Comparison of ENCODE assay signal across 10 cellular contexts in genomic region chr15:92616621-92617179, GRCh38. TPM values are rescaled to one million over a fixed set of nuclear protein-coding genes. Genes with fewer than 3 reads are reported as not detected.
DNase-seq lines count a peak whose midpoint lies in the region; TF ChIP-seq lines count a peak whose summit lies in the region.
"Had no signal": no experiment of that assay in that cellular context is flagged by ENCODE, and none has a peak within 500 bp of the region (broad histone marks: within the 10 kb centered on the region; RNA-seq: fewer than 3 reads in every experiment).

No MANE protein-coding gene starts in this region.

- intact Hi-C loops in posterior vena cava (cut with DNase I): no loop called here

- H3K27ac ChIP-seq in C4-2B (peak overlapping the region; percentile 85), Peyer's patch (peak overlapping the region in 3 of 4 donors; percentile 10 to 54 (median 49))

- peaks cover 0 to 10% (median 0%) of the 10 kb centered on the region in 4 donors for H3K4me1 ChIP-seq in Peyer's patch

- peak in 1 of 3 donors; percentile 41 for DNase-seq in Peyer's patch
- DNase-seq in islet precursor cell: peak; percentile 43
- peak; percentile 75 for DNase-seq in posterior vena cava (ENCODE audit: low spot score)
- no peak for DNase-seq in epidermal melanocyte (ENCODE audit: insufficient read length, low spot score)
- DNase-seq in SIG-M5 treated with dmso at 0.1 percent for 504 hours (lab: John Stamatoyannopoulos, UW; ENCODE audit: unreplicated experiment): no peak
- no peak for DNase-seq in NCI-H524 treated with DMSO at 0.1 percent for 48 hours (lab: John Stamatoyannopoulos, UW)
- DNase-seq in retina: no peak
- DNase-seq: anterior cingulate cortex, NCI-H446 treated with DMSO at 0.1 percent for 48 hours had no signal

- H3K27me3 ChIP-seq in Peyer's patch: no peaks in the 10 kb centered on the region

- no peak for TF ChIP-seq CTCF in C4-2B (conservative IDR thresholded peaks at IDR 0.05)
- no peak for TF ChIP-seq CTCF in Peyer's patch (IDR thresholded peaks at IDR 0.05)

- no peak overlapping the region for H3K4me3 ChIP-seq in Peyer's patch

- no peaks in the 10 kb centered on the region for H3K36me3 ChIP-seq in Peyer's patch

- no peaks in the 10 kb centered on the region for H3K9me3 ChIP-seq in Peyer's patch

- TF ChIP-seq POLR2A in Peyer's patch (IDR thresholded peaks at IDR 0.05): no peak

RNA-seq across cellular contexts. Expression of gene FAM174B, which starts 38.9 kb away (rescaled TPM):
- total RNA-seq in Peyer's patch (10 to 100 TPM in 2 of 4 donors, 1 to 10 TPM in 2; 9.0 to 14.0 (median 11.4) TPM), posterior vena cava (1 to 10 TPM; 8.0 to 9.0 TPM)

Comparison
In these comparisons a context has a peak if more than half of its experiments do, and no peak if none do; other contexts are left out.
1. DNase-seq: peak in islet precursor cell (single experiment) and posterior vena cava (single experiment); none in epidermal melanocyte (single experiment), SIG-M5 treated with dmso at 0.1 percent for 504 hours (single experiment), NCI-H524 treated with DMSO at 0.1 percent for 48 hours (single experiment) and retina (single experiment).